8 cellular contexts compared by ENCODE assay signal in genomic region chr6:159701413-159701999, GRCh38. TPM values are rescaled to one million over a fixed set of nuclear protein-coding genes. Genes with fewer than 3 reads are reported as not detected.
A peak's percentile ranks its signal among the peaks of the same experiment; 100 is the strongest.
DNase-seq lines count a peak whose midpoint lies in the region; ATAC-seq and TF ChIP-seq lines count a peak whose summit lies in the region.

No MANE protein-coding gene starts in this region.

- WGBS in endodermal cell (ENCODE audit: insufficient coverage in 1 of 2, insufficient read length in 1 of 2), 2 experiments: 78 to 93% methylated on average over 6 to 7 of the region's 7 CpGs

- peak overlapping the region; percentile 50; the same call in 1 of the 2 replicates for H3K4me2 ChIP-seq in OCI-LY7 (ENCODE audit: low read length)

- DNase-seq in CD14-positive monocyte (ENCODE audit: low spot score): peak; percentile 52
- DNase-seq in OCI-LY7 (ENCODE audit: low spot score): no peak
- DNase-seq in epithelial cell of prostate (ENCODE audit: low read depth, low spot score): peak; percentile 58
- no peak for DNase-seq in osteocyte (ENCODE audit: extremely low spot score, unreplicated experiment)
- no peak for DNase-seq in CD4-positive, alpha-beta memory T cell
- no peak for DNase-seq in activated CD8-positive, alpha-beta memory T cell treated with anti-CD3 and anti-CD28 coated beads, Interleukin-2, amount 10 ng/mL, durations not matched to agents 7 days and 5 days
- no peak for DNase-seq in endodermal cell

- H3K4me3 Mint-ChIP-seq in CD14-positive monocyte (no peak overlapping the region), osteocyte (ENCODE audit: unreplicated experiment) (no peak overlapping the region), endodermal cell (no peak overlapping the region)
- H3K4me3 Mint-ChIP-seq in CD4-positive, alpha-beta memory T cell: no peak overlapping the region
- no peak overlapping the region for H3K4me3 Mint-ChIP-seq in activated CD8-positive, alpha-beta memory T cell treated with anti-CD3 and anti-CD28 coated beads, Interleukin-2, amount 10 ng/mL, durations not matched to agents 7 days and 5 days

- peaks cover 22% of the 10 kb centered on the region for H3K4me1 Mint-ChIP-seq in CD14-positive monocyte
- peaks cover 17% of the 10 kb centered on the region for H3K4me1 Mint-ChIP-seq in osteocyte (ENCODE audit: unreplicated experiment)
- H3K4me1 Mint-ChIP-seq in CD4-positive, alpha-beta memory T cell: peaks cover 2 to 8% (median 4%) of the 10 kb centered on the region in 4 donors
- H3K4me1 Mint-ChIP-seq in activated CD8-positive, alpha-beta memory T cell treated with anti-CD3 and anti-CD28 coated beads, Interleukin-2, amount 10 ng/mL, durations not matched to agents 7 days and 5 days: no peaks in the 10 kb centered on the region
- no peaks in the 10 kb centered on the region for H3K4me1 Mint-ChIP-seq in endodermal cell

- no peak overlapping the region for H2AFZ ChIP-seq in OCI-LY7 (ENCODE audit: low read length)

- BruUV-seq in OCI-LY7 (replicated peaks; lab: Mats Ljungman, UMichigan): no TSS peak

- H4K20me1 ChIP-seq in OCI-LY7 (ENCODE audit: insufficient read depth, low read length): no peaks in the 10 kb centered on the region

- intact Hi-C loops in CD14-positive monocyte (cut with micrococcal nuclease): no loop called here
- intact Hi-C loops in OCI-LY7 (cut with micrococcal nuclease; ENCODE audit: unreplicated experiment): no loop called here
- intact Hi-C loops in CD4-positive, alpha-beta memory T cell (cut with micrococcal nuclease): no loop called here

- H3K9me2 ChIP-seq in OCI-LY7 (ENCODE audit: insufficient read depth, low read length): no peaks in the 10 kb centered on the region

- peaks cover 0 to 11% (median 7%) of the 10 kb centered on the region in 7 donors for H3K9me3 Mint-ChIP-seq in CD14-positive monocyte
- peaks cover 8% of the 10 kb centered on the region for H3K9me3 Mint-ChIP-seq in osteocyte (ENCODE audit: unreplicated experiment)
- H3K9me3 Mint-ChIP-seq in CD4-positive, alpha-beta memory T cell: peaks cover 0 to 3% (median 0%) of the 10 kb centered on the region in 8 donors
- H3K9me3 Mint-ChIP-seq in activated CD8-positive, alpha-beta memory T cell treated with anti-CD3 and anti-CD28 coated beads, Interleukin-2, amount 10 ng/mL, durations not matched to agents 7 days and 5 days (ENCODE audit: low read depth): no peaks in the 10 kb centered on the region
- peaks cover 21% of the 10 kb centered on the region for H3K9me3 Mint-ChIP-seq in endodermal cell

- H3K4me3 ChIP-seq in OCI-LY7 (ENCODE audit: low read depth, low read length, poor library complexity, severe bottlenecking) (no peak overlapping the region), endodermal cell (ENCODE audit: low read length) (no peak overlapping the region)
- no peak overlapping the region for H3K4me3 ChIP-seq in CD4-positive, alpha-beta memory T cell (ENCODE audit: low read length in 2 of 2)

- no peak for ATAC-seq in activated CD8-positive, alpha-beta memory T cell treated with anti-CD3 and anti-CD28 coated beads, Interleukin-2, amount 10 ng/mL, durations not matched to agents 7 days and 5 days
- ATAC-seq in GM21360 (IDR thresholded peaks at IDR 0.05; ENCODE audit: unreplicated experiment): no peak

- H3K27ac ChIP-seq in OCI-LY7 (ENCODE audit: low read depth, low read length, poor library complexity, severe bottlenecking) (no peak overlapping the region), epithelial cell of prostate (peak overlapping the region; percentile 78), endodermal cell (ENCODE audit: low read depth, low read length) (no peak overlapping the region)
- no peak overlapping the region for H3K27ac ChIP-seq in CD4-positive, alpha-beta memory T cell (ENCODE audit: low read depth, low read length)

- peak overlapping the region; percentile 62 to 96 (median 89) for H3K27ac Mint-ChIP-seq in CD14-positive monocyte
- peak overlapping the region; percentile 88 for H3K27ac Mint-ChIP-seq in osteocyte (ENCODE audit: unreplicated experiment)
- no peak overlapping the region for H3K27ac Mint-ChIP-seq in CD4-positive, alpha-beta memory T cell
- no peak overlapping the region for H3K27ac Mint-ChIP-seq in activated CD8-positive, alpha-beta memory T cell treated with anti-CD3 and anti-CD28 coated beads, Interleukin-2, amount 10 ng/mL, durations not matched to agents 7 days and 5 days
- H3K27ac Mint-ChIP-seq in endodermal cell: no peak overlapping the region

- H3K27me3 Mint-ChIP-seq in CD14-positive monocyte (ENCODE audit: low read depth in 3 of 3) (peaks cover 0 to 1% (median 0%) of the 10 kb centered on the region in 3 donors), osteocyte (ENCODE audit: unreplicated experiment) (no peaks in the 10 kb centered on the region), endodermal cell (ENCODE audit: insufficient read depth) (peaks cover 4% of the 10 kb centered on the region)
- H3K27me3 Mint-ChIP-seq in CD4-positive, alpha-beta memory T cell: no peaks in the 10 kb centered on the region
- H3K27me3 Mint-ChIP-seq in activated CD8-positive, alpha-beta memory T cell treated with anti-CD3 and anti-CD28 coated beads, Interleukin-2, amount 10 ng/mL, durations not matched to agents 7 days and 5 days: peaks cover 2% of the 10 kb centered on the region

- H3K36me3 ChIP-seq in OCI-LY7 (ENCODE audit: insufficient read depth, low read length) (no peaks in the 10 kb centered on the region), endodermal cell (ENCODE audit: control insufficient read depth, insufficient read depth, low read length) (no peaks in the 10 kb centered on the region)
- H3K36me3 ChIP-seq in CD4-positive, alpha-beta memory T cell (ENCODE audit: insufficient read depth, low read length): no peaks in the 10 kb centered on the region

- TF ChIP-seq CTCF in CD14-positive monocyte (IDR thresholded peaks at IDR 0.05): no peak
- no peak for TF ChIP-seq CTCF in OCI-LY7 (conservative IDR thresholded peaks at IDR 0.05; ENCODE audit: low read length)
- TF ChIP-seq CTCF in osteocyte (IDR thresholded peaks at IDR 0.05): no peak
- no peak for TF ChIP-seq CTCF in endodermal cell (conservative IDR thresholded peaks at IDR 0.05)

- H3K9me3 ChIP-seq in OCI-LY7 (ENCODE audit: low read length): no peaks in the 10 kb centered on the region
- H3K9me3 ChIP-seq in CD4-positive, alpha-beta memory T cell (ENCODE audit: control insufficient read depth in 1 of 2, low read length in 2 of 2): no peaks in the 10 kb centered on the region
- peaks cover 12% of the 10 kb centered on the region for H3K9me3 ChIP-seq in endodermal cell (ENCODE audit: control insufficient read depth, low read length)

- no peak overlapping the region for H3K9ac ChIP-seq in endodermal cell (ENCODE audit: extremely low read depth, low read length, poor library complexity, severe bottlenecking)

- no peaks in the 10 kb centered on the region for H3K79me2 ChIP-seq in OCI-LY7 (ENCODE audit: insufficient read depth, low read depth, low read length)

- H3K36me3 Mint-ChIP-seq in CD14-positive monocyte: peaks cover 9 to 12% of the 10 kb centered on the region in 2 donors
- H3K36me3 Mint-ChIP-seq in osteocyte (ENCODE audit: unreplicated experiment): peaks cover 10% of the 10 kb centered on the region
- peaks cover 0 to 7% of the 10 kb centered on the region in 2 donors for H3K36me3 Mint-ChIP-seq in CD4-positive, alpha-beta memory T cell
- H3K36me3 Mint-ChIP-seq in activated CD8-positive, alpha-beta memory T cell treated with anti-CD3 and anti-CD28 coated beads, Interleukin-2, amount 10 ng/mL, durations not matched to agents 7 days and 5 days: no peaks in the 10 kb centered on the region
- H3K36me3 Mint-ChIP-seq in endodermal cell (ENCODE audit: low read depth): peaks cover 5% of the 10 kb centered on the region

- H3K27me3 ChIP-seq in CD4-positive, alpha-beta memory T cell (ENCODE audit: insufficient read depth, low read length): no peaks in the 10 kb centered on the region
- H3K27me3 ChIP-seq in endodermal cell (ENCODE audit: control insufficient read depth, insufficient read depth, low read length, poor library complexity, severe bottlenecking): no peaks in the 10 kb centered on the region

- POLR2A ChIA-PET in OCI-LY7 (lab: Charles Lee): interaction anchor here (0.6 to 1.1 kb wide), 7 partner anchors 9 to 500 kb away, joined by 3 to 7 read pairs (median 4); no protein-coding TSS in a partner anchor
- POLR2A ChIA-PET in CD4-positive, alpha-beta memory T cell (lab: Charles Lee; ENCODE audit: partially characterized antibody): no interaction called here

- H3K4me1 ChIP-seq in OCI-LY7 (ENCODE audit: insufficient read depth, low read length, poor library complexity, severe bottlenecking): peaks cover 15% of the 10 kb centered on the region
- H3K4me1 ChIP-seq in CD4-positive, alpha-beta memory T cell (ENCODE audit: insufficient read depth, low read length): no peaks in the 10 kb centered on the region
- H3K4me1 ChIP-seq in endodermal cell (ENCODE audit: control insufficient read depth, insufficient read depth, low read length): no peaks in the 10 kb centered on the region

- CTCF ChIA-PET in OCI-LY7 (lab: Charles Lee; ENCODE audit: unreplicated experiment): no interaction called here
- CTCF ChIA-PET in CD4-positive, alpha-beta memory T cell (lab: Charles Lee; ENCODE audit: partially characterized antibody): interaction anchor here (1.6 to 4.3 kb wide), 2 partner anchors 10 to 20 kb away, joined by 5 to 20 read pairs; no protein-coding TSS in a partner anchor
- CTCF ChIA-PET in activated CD8-positive, alpha-beta memory T cell treated with anti-CD3 and anti-CD28 coated beads, Interleukin-2, amount 10 ng/mL, durations not matched to agents 7 days and 5 days (lab: Charles Lee): no interaction called here

RNA-seq across cellular contexts. Expression of gene SOD2, which starts 8.5 kb away (rescaled TPM):
- 100 to 1,000 TPM; 447 to 569 TPM for polyA plus RNA-seq in CD14-positive monocyte
- 29.7 and 36.4 TPM in 2 replicates for total RNA-seq in OCI-LY7 (2014; rRNA removed; shearing (Covaris generic))
- total RNA-seq in OCI-LY7 (2022): 49.2 and 51.8 TPM in 2 replicates
- 73.1 and 74.5 TPM in 2 replicates for total RNA-seq in osteocyte
- 100 to 1,000 TPM; 128 to 131 TPM for total RNA-seq in CD4-positive, alpha-beta memory T cell
- 100 to 1,000 TPM; 121 to 161 TPM for polyA plus RNA-seq in CD4-positive, alpha-beta memory T cell
- 10 to 100 TPM; 47.8 to 50.2 TPM for total RNA-seq in activated CD8-positive, alpha-beta memory T cell treated with anti-CD3 and anti-CD28 coated beads, Interleukin-2, amount 10 ng/mL, durations not matched to agents 7 days and 5 days
- total RNA-seq in endodermal cell: 10 to 100 TPM; 64.3 to 88.8 TPM
- 54.2 TPM for polyA plus RNA-seq in endodermal cell (2013, experiment 1 of 2)
- 51.1 TPM for polyA plus RNA-seq in endodermal cell (2013, experiment 2 of 2)

RNA-seq across cellular contexts. Expression of gene WTAP, which starts 25.8 kb away (rescaled TPM):
- 10 to 100 TPM; 94.7 to 95.9 TPM for polyA plus RNA-seq in CD14-positive monocyte
- total RNA-seq in OCI-LY7 (2014; rRNA removed; shearing (Covaris generic)): 93.3 and 99.3 TPM in 2 replicates
- total RNA-seq in OCI-LY7 (2022) (115 and 117 TPM in 2 replicates), osteocyte (82.3 and 83.7 TPM in 2 replicates), endodermal cell (100 to 1,000 TPM; 112 to 119 TPM)
- total RNA-seq in CD4-positive, alpha-beta memory T cell: 100 to 1,000 TPM; 151 to 159 TPM
- 100 to 1,000 TPM; 140 to 149 TPM for polyA plus RNA-seq in CD4-positive, alpha-beta memory T cell
- total RNA-seq in activated CD8-positive, alpha-beta memory T cell treated with anti-CD3 and anti-CD28 coated beads, Interleukin-2, amount 10 ng/mL, durations not matched to agents 7 days and 5 days: 100 to 1,000 TPM; 103 to 128 TPM
- polyA plus RNA-seq in endodermal cell (2013, experiment 1 of 2): 117 TPM
- polyA plus RNA-seq in endodermal cell (2013, experiment 2 of 2): 110 TPM

Comparison
In these comparisons a context has a peak if more than half of its experiments do, and no peak if none do; other contexts are left out.
1. DNase-seq: peak in CD14-positive monocyte (single experiment) and epithelial cell of prostate (single experiment); none in OCI-LY7 (single experiment), osteocyte (single experiment), CD4-positive, alpha-beta memory T cell (0 of 5), activated CD8-positive, alpha-beta memory T cell treated with anti-CD3 and anti-CD28 coated beads, Interleukin-2, amount 10 ng/mL, durations not matched to agents 7 days and 5 days (single experiment) and endodermal cell (single experiment).
2. H3K27ac Mint-ChIP-seq: peak in CD14-positive monocyte (7 of 7) and osteocyte (single experiment); none in CD4-positive, alpha-beta memory T cell (0 of 7), activated CD8-positive, alpha-beta memory T cell treated with anti-CD3 and anti-CD28 coated beads, Interleukin-2, amount 10 ng/mL, durations not matched to agents 7 days and 5 days (single experiment) and endodermal cell (single experiment).